Comparison of ENCODE assay signal across 8 cellular contexts in the genomic region with DNA sequence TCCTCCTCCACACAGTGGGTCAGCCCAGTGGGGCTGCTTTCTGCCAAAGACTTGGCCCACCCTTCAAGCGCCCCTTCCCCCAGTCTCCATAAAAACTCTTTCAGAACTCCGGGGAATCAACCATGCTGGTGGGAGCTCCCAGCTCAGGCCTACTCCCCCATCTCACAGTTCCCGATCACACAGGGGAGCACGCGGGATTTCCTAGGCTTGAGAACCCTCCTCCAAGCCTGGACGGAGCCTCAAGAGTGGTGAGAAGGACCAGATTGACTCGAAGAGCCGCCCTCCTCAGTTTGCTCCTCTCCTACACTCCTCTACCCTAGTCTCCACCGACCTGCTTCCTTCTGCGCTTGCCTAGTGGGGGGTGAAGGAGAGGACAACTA.
DNase-seq lines count a peak whose midpoint lies in the region; ATAC-seq and TF ChIP-seq lines count a peak whose summit lies in the region.

No MANE protein-coding gene starts in this region.

- no peaks in the 10 kb centered on the region for H3K36me3 Mint-ChIP-seq in naive thymus-derived CD4-positive, alpha-beta T cell

- no peak for TF ChIP-seq CTCF in MM.1S (IDR thresholded peaks at IDR 0.05; ENCODE audit: low read length)

- DNase-seq in MM.1S (no peak), NCI-H2081 (lab: John Stamatoyannopoulos, UW) (no peak), kidney glomerular epithelial cell (lab: John Stamatoyannopoulos, UW) (no peak)
- DNase-seq in naive thymus-derived CD4-positive, alpha-beta T cell, result no peak
- DNase-seq in central memory CD4-positive, alpha-beta T cell, result no peak

- H2AFZ ChIP-seq in MM.1S (ENCODE audit: low read length), result peak overlapping the region; percentile 65

- H3F3A ChIP-seq in MM.1S (ENCODE audit: insufficient read depth, low read length), result no peaks in the 10 kb centered on the region

- H3K9me3 Mint-ChIP-seq in naive thymus-derived CD4-positive, alpha-beta T cell, result no peaks in the 10 kb centered on the region

- H3K36me3 ChIP-seq in BLaER1 (peaks cover 9% of the 10 kb centered on the region; the same call in 1 of the 2 replicates), MM.1S (replicated peaks; ENCODE audit: insufficient read depth, low read length) (no peaks in the 10 kb centered on the region), duodenal mucosa (ENCODE audit: control insufficient read depth in 1 of 2, insufficient read depth in 2 of 2, low read length in 2 of 2) (no peaks in the 10 kb centered on the region)
- no peaks in the 10 kb centered on the region for H3K36me3 ChIP-seq in naive thymus-derived CD4-positive, alpha-beta T cell (ENCODE audit: control insufficient read depth in 2 of 3, insufficient read depth in 3 of 3, low read length in 3 of 3)

- H3K27me3 Mint-ChIP-seq in naive thymus-derived CD4-positive, alpha-beta T cell, result no peaks in the 10 kb centered on the region

- H3K4me3 ChIP-seq in BLaER1 (peak overlapping the region; percentile 67), MM.1S (ENCODE audit: low read length) (peak overlapping the region; percentile 63; the same call in 1 of the 2 replicates), duodenal mucosa (ENCODE audit: low read depth in 1 of 2, low read length in 2 of 2) (peak overlapping the region in 1 of 2 donors; percentile 71)
- H3K4me3 ChIP-seq in naive thymus-derived CD4-positive, alpha-beta T cell (ENCODE audit: low read length), result peak overlapping the region; percentile 63

- 0 out of 2 replicates have a peak, but pooled peaks cover 4% of the 10 kb centered on the region for H3K9me3 ChIP-seq in BLaER1
- no peaks in the 10 kb centered on the region for H3K9me3 ChIP-seq in MM.1S (replicated peaks; ENCODE audit: insufficient read depth, low read length)
- no peaks in the 10 kb centered on the region for H3K9me3 ChIP-seq in duodenal mucosa (ENCODE audit: control insufficient read depth in 1 of 2, low read length in 2 of 2)
- H3K9me3 ChIP-seq in naive thymus-derived CD4-positive, alpha-beta T cell (ENCODE audit: control insufficient read depth in 2 of 3, low read length in 3 of 3), result no peaks in the 10 kb centered on the region

- H3K4me2 ChIP-seq in BLaER1, result peak overlapping the region; percentile 82
- peak overlapping the region; percentile 72; the same call in 1 of the 2 replicates for H3K4me2 ChIP-seq in MM.1S (ENCODE audit: low read depth, low read length)

- peak overlapping the region; percentile 75 to 89 (median 85) for H3K4me3 Mint-ChIP-seq in naive thymus-derived CD4-positive, alpha-beta T cell

- CTCF ChIA-PET in naive thymus-derived CD4-positive, alpha-beta T cell (lab: Charles Lee), result no interaction called here

- H3K79me2 ChIP-seq in MM.1S (ENCODE audit: low read length), result no peaks in the 10 kb centered on the region

- H3K4me1 Mint-ChIP-seq in naive thymus-derived CD4-positive, alpha-beta T cell, result peaks cover 0 to 18% (median 7%) of the 10 kb centered on the region in 7 donors

- H4K20me1 ChIP-seq in BLaER1 (no peaks in the 10 kb centered on the region; the same call in 1 of the 2 replicates), MM.1S (ENCODE audit: insufficient read depth, low read length) (no peaks in the 10 kb centered on the region)

- H3K27ac Mint-ChIP-seq in naive thymus-derived CD4-positive, alpha-beta T cell, result peak overlapping the region in 6 of 9 donors; percentile 6 to 76 (median 32)

- ATAC-seq in naive thymus-derived CD4-positive, alpha-beta T cell, result no peak
- no peak for ATAC-seq in HG03095 (IDR thresholded peaks at IDR 0.05; ENCODE audit: unreplicated experiment)

- no peaks in the 10 kb centered on the region for H3K9me2 ChIP-seq in MM.1S (replicated peaks; ENCODE audit: insufficient read depth, low read length)

- POLR2A ChIA-PET in naive thymus-derived CD4-positive, alpha-beta T cell (lab: Charles Lee), result no interaction called here

- H3K27me3 ChIP-seq in BLaER1, result peaks cover 96% of the 10 kb centered on the region
- H3K27me3 ChIP-seq in MM.1S (replicated peaks; ENCODE audit: insufficient read depth, low read length), result no peaks in the 10 kb centered on the region
- no peaks in the 10 kb centered on the region for H3K27me3 ChIP-seq in duodenal mucosa (ENCODE audit: control insufficient read depth in 1 of 2, insufficient read depth in 2 of 2, low read length in 2 of 2)
- H3K27me3 ChIP-seq in naive thymus-derived CD4-positive, alpha-beta T cell (ENCODE audit: control insufficient read depth in 2 of 2, insufficient read depth in 2 of 2, low read length in 2 of 2), result no peaks in the 10 kb centered on the region

- H3K4me1 ChIP-seq in BLaER1 (peaks cover 24% of the 10 kb centered on the region), MM.1S (ENCODE audit: low read length) (no peaks in the 10 kb centered on the region), duodenal mucosa (ENCODE audit: control insufficient read depth in 1 of 2, insufficient read depth in 2 of 2, low read length in 2 of 2) (peaks cover 0 to 9% of the 10 kb centered on the region in 2 donors)
- H3K4me1 ChIP-seq in naive thymus-derived CD4-positive, alpha-beta T cell (ENCODE audit: control insufficient read depth in 2 of 2, insufficient read depth in 2 of 2, low read length in 2 of 2), result peaks cover 0 to 3% of the 10 kb centered on the region in 2 donors

- intact Hi-C loops in naive thymus-derived CD4-positive, alpha-beta T cell (cut with micrococcal nuclease), result loop anchor here (2.0 to 10.0 kb wide), 7 partner anchors 14 to 1065 kb away; a partner anchor contains a TSS

- peak overlapping the region; percentile 87 for H3K27ac ChIP-seq in BLaER1
- H3K27ac ChIP-seq in MM.1S (ENCODE audit: low read length), result no peak overlapping the region
- H3K27ac ChIP-seq in duodenal mucosa (ENCODE audit: low read depth, low read length), result peak overlapping the region; percentile 56
- no peak overlapping the region for H3K27ac ChIP-seq in naive thymus-derived CD4-positive, alpha-beta T cell (ENCODE audit: low read depth, low read length)

- H3K9ac ChIP-seq in BLaER1 (peak overlapping the region; percentile 78), MM.1S (ENCODE audit: low read length) (no peak overlapping the region; the same call in 1 of the 2 replicates), duodenal mucosa (ENCODE audit: low read depth in 1 of 2, low read length in 2 of 2) (peak overlapping the region; percentile 6 to 51)

Comparison
In these comparisons a context has a peak if more than half of its experiments do, and no peak if none do; other contexts are left out.
1. H3K27ac ChIP-seq: peak in BLaER1 (single experiment) and duodenal mucosa (single experiment); none in MM.1S (single experiment) and naive thymus-derived CD4-positive, alpha-beta T cell (single experiment).